1 cellular context compared by ENCODE assay signal in genomic region chr7:105830405-105831218, GRCh38.
TF ChIP-seq lines count a peak whose summit lies in the region.

No MANE protein-coding gene starts in this region.

TF ChIP-seq in HepG2, 621 proteins besides CTCF, POLR2A, EP300 and RAD21 (continued from another document and continues in another):
- TF ChIP-seq PRDM15 (CRISPR knock-in tag; IDR thresholded peaks at IDR 0.05) (no peak), MTA3 (CRISPR knock-in tag; IDR thresholded peaks at IDR 0.05) (no peak), PHF21A (CRISPR knock-in tag; IDR thresholded peaks at IDR 0.05) (no peak), ELF3 (CRISPR knock-in tag; IDR thresholded peaks at IDR 0.05) (no peak), GATAD1 (CRISPR knock-in tag; IDR thresholded peaks at IDR 0.05) (no peak), ZBTB2 (CRISPR knock-in tag; IDR thresholded peaks at IDR 0.05; ENCODE audit: low read depth) (no peak), SP5 (CRISPR knock-in tag; IDR thresholded peaks at IDR 0.05; ENCODE audit: borderline replicate concordance, low read depth) (no peak), ZNF142 (CRISPR knock-in tag; IDR thresholded peaks at IDR 0.05) (no peak), MAFF (IDR thresholded peaks at IDR 0.05; ENCODE audit: low read depth, low read length) (no peak), SIX4 (CRISPR knock-in tag; IDR thresholded peaks at IDR 0.05) (no peak), NFKBIZ (CRISPR knock-in tag; IDR thresholded peaks at IDR 0.05) (no peak), SATB2 (CRISPR knock-in tag; IDR thresholded peaks at IDR 0.05) (no peak), ZNF646 (CRISPR knock-in tag; IDR thresholded peaks at IDR 0.05) (no peak), MEIS1 (CRISPR knock-in tag; IDR thresholded peaks at IDR 0.05; ENCODE audit: borderline replicate concordance) (no peak), ZNF564 (CRISPR knock-in tag; IDR thresholded peaks at IDR 0.05) (no peak), MYNN (CRISPR knock-in tag; IDR thresholded peaks at IDR 0.05; ENCODE audit: low read depth) (no peak), GLMP (CRISPR knock-in tag; IDR thresholded peaks at IDR 0.05; ENCODE audit: borderline replicate concordance) (no peak), ZMAT5 (CRISPR knock-in tag; IDR thresholded peaks at IDR 0.05; ENCODE audit: borderline replicate concordance, low read depth) (no peak), ZNF17 (CRISPR knock-in tag; IDR thresholded peaks at IDR 0.05) (no peak), ZGPAT (CRISPR knock-in tag; IDR thresholded peaks at IDR 0.05) (peak; percentile 53; the same call in 1 of the 2 replicates), ZBTB20 (CRISPR knock-in tag; IDR thresholded peaks at IDR 0.05; ENCODE audit: borderline replicate concordance, low read depth) (no peak), HNRNPK (IDR thresholded peaks at IDR 0.05; ENCODE audit: low read depth, low read length, poor library complexity, severe bottlenecking) (no peak), PAXIP1 (CRISPR knock-in tag; conservative IDR thresholded peaks at IDR 0.05) (no peak), PLRG1 (conservative IDR thresholded peaks at IDR 0.05) (no peak), ZMYM4 (CRISPR knock-in tag; IDR thresholded peaks at IDR 0.05) (no peak), DMTF1 (CRISPR knock-in tag; IDR thresholded peaks at IDR 0.05) (no peak)
